In genomic region chr15:38117781-38118180, GRCh38 we compare ENCODE assay signal across 32 cellular contexts.
DNase-seq lines count a peak whose midpoint lies in the region; FAIRE-seq and TF ChIP-seq lines count a peak whose summit lies in the region.
"Had no signal": no experiment of that assay in that cellular context is flagged by ENCODE, and none has a peak within 500 bp of the region (broad histone marks: within the 10 kb centered on the region; RNA-seq: fewer than 3 reads in every experiment).

No MANE protein-coding gene starts in this region.

- H3K4ac ChIP-seq in H1 (replicated peaks; ENCODE audit: insufficient read length, low read depth, low read length): no peak overlapping the region

- H2BK20ac ChIP-seq in H1 (ENCODE audit: low read length): no peak overlapping the region

- intact Hi-C loops in thyroid gland (cut with DNase I): no loop called here

- no peak overlapping the region for H2AK5ac ChIP-seq in H1 (ENCODE audit: low read depth, low read length)

- no peak overlapping the region for H3K56ac ChIP-seq in H1 (replicated peaks; ENCODE audit: insufficient read length, low read depth, low read length)

- H3K18ac ChIP-seq in H1 (ENCODE audit: extremely low read depth, low read length): no peak overlapping the region

- no peak for TF ChIP-seq POLR2A in H1 (IDR thresholded peaks at IDR 0.05; ENCODE audit: control extremely low read depth in 1 of 2, low read depth in 2 of 2, low read length in 2 of 2)
- TF ChIP-seq POLR2A in thyroid gland (IDR thresholded peaks at IDR 0.05): no peak

- H3K79me1 ChIP-seq in H1 (ENCODE audit: low read depth, low read length): no peaks in the 10 kb centered on the region

- no peaks in the 10 kb centered on the region for H3K27me3 ChIP-seq in H1 (replicated peaks in 1 of 4; ENCODE audit: control insufficient read depth in 3 of 4, extremely low read depth in 1 of 4, insufficient read depth in 3 of 4, low read length in 3 of 4)
- no peaks in the 10 kb centered on the region for H3K27me3 ChIP-seq in keratinocyte (ENCODE audit: control insufficient read depth, extremely low read depth, insufficient read depth, low read length)
- H3K27me3 ChIP-seq in thyroid gland: no peaks in the 10 kb centered on the region
- H3K27me3 ChIP-seq: BE2C; BLaER1; BLaER1 treated with 17β-estradiol and CSF1 and Interleukin-3, amounts not matched to agents 10 nM and 100 nM had no signal

- H3K27ac ChIP-seq in H1 (ENCODE audit: low read depth, low read length) (no peak overlapping the region), keratinocyte (ENCODE audit: control insufficient read depth, insufficient read depth, low read length) (no peak overlapping the region), thyroid gland (no peak overlapping the region)
- H3K27ac ChIP-seq: 22Rv1; A549; BLaER1; BLaER1 treated with 17β-estradiol and CSF1 and Interleukin-3, amounts not matched to agents 10 nM and 100 nM; C4-2B had no signal

- DNase-seq in H1 (ENCODE audit: low read depth in 1 of 2, low spot score in 2 of 2) (no peak), keratinocyte (ENCODE audit: low read depth, low spot score) (no peak), thyroid gland (peak; percentile 57), HK-2 (ENCODE audit: unreplicated experiment) (no peak), activated gamma-delta T cell treated with Interleukin-2 at 50 U/mL for 16 hours (no peak), foreskin melanocyte (no peak)
- DNase-seq: 8988T; ACHN; AML-193; BE2C; C1 segment of cervical spinal cord; Caco-2; Calu3; CD4-positive, alpha-beta memory T cell; CD4-positive, alpha-beta T cell; CD4-positive, CD25-positive, alpha-beta regulatory T cell; CD8-positive, alpha-beta memory T cell; CD8-positive, alpha-beta T cell; COR-L47; DMS 273 treated with DMSO at 0.1 percent for 48 hours; DMS153; DMS53; DMS79; DMS79 treated with DMSO at 0.1 percent for 48 hours; DND-41; EL had no signal

- H3K9me3 ChIP-seq in H1 (ENCODE audit: insufficient read depth in 2 of 2, low read depth in 1 of 2, low read length in 1 of 2): no peaks in the 10 kb centered on the region
- no peaks in the 10 kb centered on the region for H3K9me3 ChIP-seq in keratinocyte (ENCODE audit: control insufficient read depth, low read depth, low read length)
- no peaks in the 10 kb centered on the region for H3K9me3 ChIP-seq in thyroid gland
- H3K9me3 ChIP-seq: A549, BE2C, Caco-2 had no signal

- H3K36me3 ChIP-seq in H1 (ENCODE audit: control insufficient read depth in 2 of 4, insufficient read depth in 4 of 4, low read length in 3 of 4) (no peaks in the 10 kb centered on the region), keratinocyte (ENCODE audit: control insufficient read depth in 2 of 2, extremely low read depth in 1 of 2, insufficient read depth in 2 of 2, low read length in 2 of 2) (no peaks in the 10 kb centered on the region), thyroid gland (no peaks in the 10 kb centered on the region)
- H3K36me3 ChIP-seq: BE2C; BLaER1; BLaER1 treated with 17β-estradiol and CSF1 and Interleukin-3, amounts not matched to agents 10 nM and 100 nM had no signal

- H2BK120ac ChIP-seq in H1 (replicated peaks; ENCODE audit: low read depth, low read length): no peak overlapping the region

- POLR2A ChIA-PET in H1 (lab: Charles Lee; ENCODE audit: partially characterized antibody): interaction anchor here (0.6 kb wide), 1 partner anchor 76 kb away, joined by 4 read pairs; no protein-coding TSS in a partner anchor

- 0 out of 2 replicates have a peak overlapping the region, but pooled peaks have one; percentile 31 for H2BK12ac ChIP-seq in H1 (ENCODE audit: low read depth, low read length)

- TF ChIP-seq EP300 in H1 (IDR thresholded peaks at IDR 0.05; ENCODE audit: borderline replicate concordance in 1 of 2, low read depth in 2 of 2, low read length in 2 of 2): no peak

- no peaks in the 10 kb centered on the region for H3K23me2 ChIP-seq in H1 (ENCODE audit: low read depth, low read length)

- CTCF ChIA-PET in H1 (lab: Charles Lee; ENCODE audit: partially characterized antibody): no interaction called here

- H2BK5ac ChIP-seq in H1 (ENCODE audit: low read depth, low read length): no peak overlapping the region

- H3K14ac ChIP-seq in H1 (ENCODE audit: insufficient read length): no peak overlapping the region

- peaks cover 0 to 3% (median 0%) of the 10 kb centered on the region in 4 experiments; a peak in 1 of 7 replicates for H3K4me1 ChIP-seq in H1 (replicated peaks in 1 of 4; ENCODE audit: control insufficient read depth in 3 of 4, insufficient read depth in 4 of 4, low read length in 3 of 4)
- H3K4me1 ChIP-seq in keratinocyte (ENCODE audit: control insufficient read depth, extremely low read depth, insufficient read depth, low read length): no peaks in the 10 kb centered on the region
- H3K4me1 ChIP-seq in thyroid gland: peaks cover 4 to 8% of the 10 kb centered on the region in 2 donors
- H3K4me1 ChIP-seq: A549, BE2C, Caco-2 had no signal

- TF ChIP-seq RAD21 in H1 (IDR thresholded peaks at IDR 0.05 in 1 of 2, conservative IDR thresholded peaks at IDR 0.05 in 1 of 2; ENCODE audit: low read depth in 2 of 2, low read length in 2 of 2): no peak

- H4K5ac ChIP-seq in H1 (ENCODE audit: insufficient read length, low read depth, low read length): no peak overlapping the region

- H4K8ac ChIP-seq in H1 (ENCODE audit: extremely low read depth, insufficient read depth, low read length): no peak overlapping the region

- H2BK15ac ChIP-seq in H1 (ENCODE audit: low read length): no peak overlapping the region

- no peak overlapping the region for H3K4me2 ChIP-seq in H1 (ENCODE audit: insufficient read depth in 1 of 2, low read depth in 2 of 2, low read length in 2 of 2)
- no peak overlapping the region for H3K4me2 ChIP-seq in keratinocyte (ENCODE audit: control insufficient read depth, extremely low read depth, insufficient read depth, low read depth, low read length)
- H3K4me2 ChIP-seq: A549; BLaER1; BLaER1 treated with 17β-estradiol and CSF1 and Interleukin-3, amounts not matched to agents 10 nM and 100 nM had no signal

- H4K20me1 ChIP-seq in H1 (replicated peaks in 1 of 2; ENCODE audit: control insufficient read depth in 1 of 2, insufficient read depth in 2 of 2, low read length in 2 of 2) (no peaks in the 10 kb centered on the region), keratinocyte (ENCODE audit: control insufficient read depth, extremely low read depth, insufficient read depth, low read length) (no peaks in the 10 kb centered on the region)
- H4K20me1 ChIP-seq: BLaER1; BLaER1 treated with 17β-estradiol and CSF1 and Interleukin-3, amounts not matched to agents 10 nM and 100 nM had no signal

- WGBS in H1 (ENCODE audit: extremely low coverage in 1 of 2, insufficient coverage in 1 of 2, insufficient read length in 1 of 2, insufficient replicate concordance in 2 of 2, low coverage in 1 of 2, low lambda C conversion rate in 2 of 2, missing lambda C conversion rate in 1 of 2), 2 experiments: 92% methylated on average over 1 of the region's 1 CpG; no CpG with 5 or more reads in 1 of the 2 experiments
- 14 to 35% methylated on average over 1 of the region's 1 CpG for WGBS in thyroid gland, 2 donors

- TF ChIP-seq CTCF in H1 (IDR thresholded peaks at IDR 0.05; ENCODE audit: control extremely low read depth in 1 of 3, insufficient read depth in 1 of 3, low read depth in 1 of 3, low read length in 3 of 3) (no peak), keratinocyte (optimal IDR thresholded peaks at IDR 0.05 in 1 of 3, IDR thresholded peaks at IDR 0.05 in 1 of 3, conservative IDR thresholded peaks at IDR 0.05 in 1 of 3; ENCODE audit: extremely low read depth in 1 of 3, insufficient read depth in 2 of 3, low read length in 3 of 3) (no peak), thyroid gland (IDR thresholded peaks at IDR 0.05) (no peak)

- dilution Hi-C loops in keratinocyte (cut with MboI; ENCODE audit: extremely low pct_ligation_motif_present, low sequenced_read_pairs): no loop called here

- no peaks in the 10 kb centered on the region for H3K9me1 ChIP-seq in keratinocyte (ENCODE audit: control insufficient read depth, extremely low read depth, insufficient read depth, low read length)

- H2AFZ ChIP-seq in H1 (ENCODE audit: low read length) (no peak overlapping the region), keratinocyte (ENCODE audit: control insufficient read depth, low read length) (no peak overlapping the region)

- no peak overlapping the region for H3K23ac ChIP-seq in H1 (ENCODE audit: insufficient read length)

- FAIRE-seq in H1 (lab: Jason Lieb, UNC) (peak; percentile 7), keratinocyte (lab: Jason Lieb, UNC) (peak; percentile 13)
- FAIRE-seq: A549, D721Med had no signal

- H3K79me2 ChIP-seq in H1 (ENCODE audit: control insufficient read depth in 1 of 2, insufficient read depth in 2 of 2, low read length in 2 of 2): no peaks in the 10 kb centered on the region
- H3K79me2 ChIP-seq in keratinocyte (ENCODE audit: control insufficient read depth, insufficient read depth, low read length): no peaks in the 10 kb centered on the region

- H3K9ac ChIP-seq in H1 (replicated peaks in 1 of 4; ENCODE audit: extremely low read depth in 1 of 4, low read depth in 3 of 4, low read length in 3 of 4) (no peak overlapping the region), keratinocyte (ENCODE audit: control insufficient read depth, extremely low read depth, insufficient read depth, low read length) (no peak overlapping the region)
- H3K9ac ChIP-seq: BLaER1; BLaER1 treated with 17β-estradiol and CSF1 and Interleukin-3, amounts not matched to agents 10 nM and 100 nM had no signal

- no peak overlapping the region for H4K91ac ChIP-seq in H1 (replicated peaks; ENCODE audit: insufficient read length, low read length)

- no peak overlapping the region for H3K4me3 ChIP-seq in H1 (ENCODE audit: extremely low read depth in 1 of 4, insufficient read depth in 2 of 4, low read depth in 3 of 4, low read length in 4 of 4)
- H3K4me3 ChIP-seq in keratinocyte (ENCODE audit: control insufficient read depth in 2 of 3, extremely low read depth in 1 of 3, insufficient read depth in 2 of 3, low read depth in 1 of 3, low read length in 3 of 3): no peak overlapping the region
- no peak overlapping the region for H3K4me3 ChIP-seq in thyroid gland (replicated peaks in 1 of 3)
- H3K4me3 ChIP-seq: A549; BLaER1; BLaER1 treated with 17β-estradiol and CSF1 and Interleukin-3, amounts not matched to agents 10 nM and 100 nM had no signal

TF ChIP-seq in H1, 55 proteins besides CTCF, POLR2A, EP300 and RAD21 (continues in another document):
- TF ChIP-seq CBX8 (IDR thresholded peaks at IDR 0.05; ENCODE audit: borderline replicate concordance, low read depth, low read length): no peak
- TF ChIP-seq KDM5A (IDR thresholded peaks at IDR 0.05; ENCODE audit: low read length): no peak
- TF ChIP-seq BRCA1 (IDR thresholded peaks at IDR 0.05; ENCODE audit: low read depth, low read length): no peak
- no peak for TF ChIP-seq CTBP2 (IDR thresholded peaks at IDR 0.05; ENCODE audit: borderline replicate concordance, insufficient read depth, insufficient read length, low read length)
- no peak for TF ChIP-seq SAP30 (IDR thresholded peaks at IDR 0.05; ENCODE audit: insufficient read depth, insufficient replicate concordance, low read length)

Comparison
In these comparisons a context has a peak if more than half of its experiments do, and no peak if none do; other contexts are left out.
1. DNase-seq: peak in thyroid gland (2 of 2); none in H1 (0 of 2), keratinocyte (single experiment), HK-2 (single experiment), activated gamma-delta T cell treated with Interleukin-2 at 50 U/mL for 16 hours (single experiment) and foreskin melanocyte (single experiment).